Comparison of ENCODE assay signal across 8 cellular contexts in genomic region chr1:174258148-174258550, GRCh38.
DNase-seq lines count a peak whose midpoint lies in the region; ATAC-seq, FAIRE-seq and TF ChIP-seq lines count a peak whose summit lies in the region.

No MANE protein-coding gene starts in this region.

- H3K9me3 ChIP-seq in Karpas-422 (ENCODE audit: low read length): no peaks in the 10 kb centered on the region
- H3K9me3 ChIP-seq in kidney (ENCODE audit: control insufficient read depth in 1 of 2, low read length in 2 of 2): no peaks in the 10 kb centered on the region

- no peak for FAIRE-seq in kidney (lab: Jason Lieb, UNC)

- ATAC-seq in HG02623 (IDR thresholded peaks at IDR 0.05; ENCODE audit: unreplicated experiment): no peak
- ATAC-seq in GM18868 (IDR thresholded peaks at IDR 0.05; ENCODE audit: unreplicated experiment): no peak

- H3K9ac ChIP-seq in Karpas-422 (ENCODE audit: low read length) (no peak overlapping the region), kidney (ENCODE audit: low read length in 2 of 2) (no peak overlapping the region)

- TF ChIP-seq CTCF in kidney (IDR thresholded peaks at IDR 0.05; ENCODE audit: borderline replicate concordance, extremely low read depth, insufficient read depth): peak; percentile 47

- H4K20me1 ChIP-seq in Karpas-422 (ENCODE audit: insufficient read depth, low read depth, low read length): no peaks in the 10 kb centered on the region

- no peaks in the 10 kb centered on the region for H3K79me2 ChIP-seq in Karpas-422 (ENCODE audit: low read length)

- H3K27ac ChIP-seq in Karpas-422 (ENCODE audit: low read length): no peak overlapping the region
- H3K27ac ChIP-seq in kidney (ENCODE audit: low read depth in 2 of 2, low read length in 2 of 2): no peak overlapping the region

- no peaks in the 10 kb centered on the region for H3K9me2 ChIP-seq in Karpas-422 (replicated peaks; ENCODE audit: insufficient read depth, low read length)

- H3K36me3 ChIP-seq in Karpas-422 (ENCODE audit: insufficient read depth, low read length) (no peaks in the 10 kb centered on the region), kidney (ENCODE audit: control insufficient read depth in 1 of 2, insufficient read depth in 2 of 2, low read length in 2 of 2) (no peaks in the 10 kb centered on the region)

- no peaks in the 10 kb centered on the region for H3K27me3 ChIP-seq in Karpas-422 (ENCODE audit: low read length)

- H3K4me1 ChIP-seq in Karpas-422 (ENCODE audit: low read length) (peaks cover 4% of the 10 kb centered on the region), kidney (ENCODE audit: control insufficient read depth in 1 of 2, insufficient read depth in 1 of 2, low read depth in 1 of 2, low read length in 2 of 2) (no peaks in the 10 kb centered on the region)

- H3K4me2 ChIP-seq in Karpas-422 (ENCODE audit: low read depth, low read length, poor library complexity, severe bottlenecking): no peak overlapping the region

- DNase-seq in Daoy (ENCODE audit: low read depth) (peak; percentile 26), Karpas-422 (peak; percentile 80), SHP77 treated with DMSO at 0.1 percent for 48 hours (lab: John Stamatoyannopoulos, UW) (peak; percentile 47), astrocyte of the hippocampus (ENCODE audit: low read depth, low spot score) (peak; percentile 63), kidney (no peak)
- peak in 2 of 3 experiments; percentile 13 to 25 for DNase-seq in stimulated activated CD4-positive, alpha-beta T cell treated with anti-CD3 and anti-CD28 coated beads, TNF-alpha, amount 100 ng/mL, for 24 hours (ENCODE audit: low read depth in 3 of 3)

- intact Hi-C loops in kidney (cut with DNase I): loop anchor here (10.0 kb wide), 1 partner anchor 487 kb away; no protein-coding TSS in a partner anchor

- H3K4me3 ChIP-seq in Karpas-422 (ENCODE audit: low read length) (no peak overlapping the region), kidney (ENCODE audit: low read length in 2 of 2) (no peak overlapping the region)

- H2AFZ ChIP-seq in Karpas-422 (ENCODE audit: low read length): no peak overlapping the region
